ENCODE assay signal across 8 cellular contexts in genomic region chr2:101387151-101387807, GRCh38. TPM values are rescaled to one million over a fixed set of nuclear protein-coding genes. Genes with fewer than 3 reads are reported as not detected.
DNase-seq lines count a peak whose midpoint lies in the region; ATAC-seq lines count a peak whose summit lies in the region.

TSS of gene CREG2 (minus strand) at chr2:101387503. CDS start at chr2:101387457, 46 bp downstream.

- POLR2A ChIA-PET in naive thymus-derived CD8-positive, alpha-beta T cell (lab: Charles Lee) = no interaction called here

- ATAC-seq in activated T-helper 17 cell treated with anti-CD3 and anti-CD28 coated beads, Interleukin-2, amount 50 U/mL, for 72 hours (replicated peaks) = peak; percentile 84
- ATAC-seq in naive thymus-derived CD8-positive, alpha-beta T cell = peak; percentile 93
- no peak for ATAC-seq in HG02623 (IDR thresholded peaks at IDR 0.05; ENCODE audit: unreplicated experiment)

- no peak within 1 kb of the TSS for H3K27ac Mint-ChIP-seq in activated T-helper 17 cell treated with anti-CD3 and anti-CD28 coated beads, Interleukin-2, amount 50 U/mL, for 72 hours
- no peak within 1 kb of the TSS for H3K27ac Mint-ChIP-seq in naive thymus-derived CD8-positive, alpha-beta T cell

- H3K36me3 Mint-ChIP-seq in activated T-helper 17 cell treated with anti-CD3 and anti-CD28 coated beads, Interleukin-2, amount 50 U/mL, for 72 hours (ENCODE audit: low read depth) = no peaks in the 10 kb centered on the region
- peaks cover 0 to 3% (median 0%) of the 10 kb centered on the region in 3 donors for H3K36me3 Mint-ChIP-seq in naive thymus-derived CD8-positive, alpha-beta T cell

- DNase-seq in NCI-H2081 (lab: John Stamatoyannopoulos, UW) (peak; percentile 33 to 45), NCI-H2081 treated with DMSO at 0.1 percent for 48 hours (lab: John Stamatoyannopoulos, UW) (no peak), NOMO-1 treated with dmso at 0.1 percent for 144 hours (lab: John Stamatoyannopoulos, UW; ENCODE audit: unreplicated experiment) (peak; percentile 16), fibroblast of peridontal ligament (ENCODE audit: extremely low read depth) (peak; percentile 37)
- peak; percentile 21 to 75 (median 55) for DNase-seq in naive thymus-derived CD8-positive, alpha-beta T cell
- DNase-seq in stimulated activated naive CD4-positive, alpha-beta T cell treated with Interleukin-2 at 50 U/mL for 16 hours (lab: John Stamatoyannopoulos, UW) = peak; percentile 18

- no peaks in the 10 kb centered on the region for H3K4me1 Mint-ChIP-seq in activated T-helper 17 cell treated with anti-CD3 and anti-CD28 coated beads, Interleukin-2, amount 50 U/mL, for 72 hours
- H3K4me1 Mint-ChIP-seq in naive thymus-derived CD8-positive, alpha-beta T cell = peaks cover 5 to 13% (median 11%) of the 10 kb centered on the region in 4 donors

- H3K4me3 Mint-ChIP-seq in activated T-helper 17 cell treated with anti-CD3 and anti-CD28 coated beads, Interleukin-2, amount 50 U/mL, for 72 hours = peak within 1 kb of the TSS; percentile 75
- H3K4me3 Mint-ChIP-seq in naive thymus-derived CD8-positive, alpha-beta T cell = peak within 1 kb of the TSS; percentile 61 to 81 (median 77)

- no peaks in the 10 kb centered on the region for H3K9me3 Mint-ChIP-seq in activated T-helper 17 cell treated with anti-CD3 and anti-CD28 coated beads, Interleukin-2, amount 50 U/mL, for 72 hours
- no peaks in the 10 kb centered on the region for H3K9me3 Mint-ChIP-seq in naive thymus-derived CD8-positive, alpha-beta T cell

- H3K27me3 Mint-ChIP-seq in activated T-helper 17 cell treated with anti-CD3 and anti-CD28 coated beads, Interleukin-2, amount 50 U/mL, for 72 hours = peaks cover 38% of the 10 kb centered on the region
- peaks cover 29 to 72% (median 54%) of the 10 kb centered on the region in 5 donors for H3K27me3 Mint-ChIP-seq in naive thymus-derived CD8-positive, alpha-beta T cell

RNA-seq across cellular contexts. Expression of gene CREG2, which starts in this region (rescaled TPM):
- total RNA-seq in activated T-helper 17 cell treated with anti-CD3 and anti-CD28 coated beads, Interleukin-2, amount 50 U/mL, for 72 hours = not detected
- not detected for total RNA-seq in naive thymus-derived CD8-positive, alpha-beta T cell
- polyA plus RNA-seq in naive thymus-derived CD8-positive, alpha-beta T cell = not detected

Comparison
In these comparisons a context has a peak if more than half of its experiments do, and no peak if none do; other contexts are left out.
1. Peak in ATAC-seq in activated T-helper 17 cell treated with anti-CD3 and anti-CD28 coated beads, Interleukin-2, amount 50 U/mL, for 72 hours; RNA of the gene not detected or under 1 TPM.
2. Peak in DNase-seq and ATAC-seq in naive thymus-derived CD8-positive, alpha-beta T cell; RNA of the gene not detected or under 1 TPM.